Comparison of ENCODE assay signal across 8 cellular contexts in the genomic region with DNA sequence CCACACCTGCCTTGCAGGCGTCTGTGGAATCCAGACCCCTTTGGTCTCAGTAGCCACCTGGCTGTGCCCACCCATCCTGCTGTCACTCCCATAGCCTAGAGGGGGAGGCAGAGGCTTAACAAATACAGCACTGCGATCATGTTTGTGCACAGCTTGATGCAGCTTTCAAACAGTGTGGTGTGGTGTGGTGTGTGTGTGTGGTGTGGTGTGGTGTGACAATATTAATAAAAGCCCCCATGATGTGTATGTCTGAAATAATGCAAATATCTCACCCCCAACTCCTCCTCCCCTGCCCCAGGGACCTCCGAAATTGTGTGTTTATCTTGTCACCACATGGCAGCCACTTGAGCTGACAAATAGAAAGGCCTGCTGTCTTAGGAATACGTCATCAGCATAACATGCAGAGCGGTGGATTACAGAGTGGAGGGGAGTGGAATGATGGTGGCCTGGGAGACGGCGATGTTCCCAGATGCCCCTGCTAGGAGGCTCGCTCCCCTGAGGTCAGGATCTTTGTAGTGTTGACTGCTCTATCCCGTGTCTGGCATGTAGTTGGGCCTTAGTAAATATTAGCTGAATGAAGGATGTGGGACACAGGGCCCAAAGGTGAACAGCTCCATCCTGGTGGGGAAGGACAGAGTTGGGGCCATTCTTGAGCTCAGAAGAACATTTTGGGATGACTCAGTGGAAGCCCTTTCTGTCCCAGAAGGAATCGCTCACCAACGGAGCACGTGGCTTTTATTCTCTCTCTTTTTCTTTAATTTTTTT. TPM values are rescaled to one million over a fixed set of nuclear protein-coding genes. Genes with fewer than 3 reads are reported as not detected.
DNase-seq lines count a peak whose midpoint lies in the region; ATAC-seq and TF ChIP-seq lines count a peak whose summit lies in the region.

No MANE protein-coding gene starts in this region.

- ATAC-seq in activated T-cell treated with anti-CD3 and anti-CD28 coated beads, Interleukin-2, amount 50 U/mL, for 72 hours (replicated peaks in 1 of 2) = no peak
- ATAC-seq in HG02759 (IDR thresholded peaks at IDR 0.05; ENCODE audit: unreplicated experiment) = no peak
- ATAC-seq in omental fat pad (ENCODE audit: low FRiP score) = no peak

- H3K9me3 Mint-ChIP-seq in activated T-cell treated with anti-CD3 and anti-CD28 coated beads, Interleukin-2, amount 50 U/mL, for 72 hours = no peaks in the 10 kb centered on the region

- peak overlapping the region; percentile 89 to 91 for H3K4me3 Mint-ChIP-seq in activated T-cell treated with anti-CD3 and anti-CD28 coated beads, Interleukin-2, amount 50 U/mL, for 72 hours

- no peak overlapping the region for H3K27ac Mint-ChIP-seq in activated T-cell treated with anti-CD3 and anti-CD28 coated beads, Interleukin-2, amount 50 U/mL, for 72 hours

- H3K27me3 Mint-ChIP-seq in activated T-cell treated with anti-CD3 and anti-CD28 coated beads, Interleukin-2, amount 50 U/mL, for 72 hours (ENCODE audit: low read depth) = no peaks in the 10 kb centered on the region

- TF ChIP-seq POLR2A in NB4 (IDR thresholded peaks at IDR 0.05; ENCODE audit: extremely low read depth, insufficient read length) = no peak

- intact Hi-C loops in head of caudate nucleus (cut with DNase I) = loop anchor here (10.0 kb wide), 1 partner anchor 143 kb away; the partner anchor contains the start of gene GCAT

- DNase-seq in EL = peak; percentile 87
- peak; percentile 47 for DNase-seq in NB4 (ENCODE audit: low read depth)
- peak in 1 of 2 donors; percentile 30 for DNase-seq in activated T-cell treated with anti-CD3 and anti-CD28 coated beads, Interleukin-2, amount 50 U/mL, for 72 hours
- peak in 26 of 42 donors; percentile 24 to 74 (median 48) for DNase-seq in head of caudate nucleus
- peak; percentile 32 for DNase-seq in retinal pigment epithelial cell (ENCODE audit: low read depth)
- DNase-seq in inferior parietal cortex (ENCODE audit: extremely low spot score) = no peak
- no peak for DNase-seq in omental fat pad (ENCODE audit: low spot score)

- peaks cover 43% of the 10 kb centered on the region for H3K4me1 Mint-ChIP-seq in activated T-cell treated with anti-CD3 and anti-CD28 coated beads, Interleukin-2, amount 50 U/mL, for 72 hours (ENCODE audit: low read depth)

- H3K4me3 ChIP-seq in NB4 (ENCODE audit: low read depth, low read length) (peak overlapping the region; percentile 73), retinal pigment epithelial cell (ENCODE audit: low read length) (no peak overlapping the region)

- TF ChIP-seq CTCF in NB4 (IDR thresholded peaks at IDR 0.05; ENCODE audit: low read depth, low read length) (peak; percentile 30), retinal pigment epithelial cell (conservative IDR thresholded peaks at IDR 0.05; ENCODE audit: low read depth, low read length) (peak; percentile 59), omental fat pad (IDR thresholded peaks at IDR 0.05) (no peak)

- H3K36me3 Mint-ChIP-seq in activated T-cell treated with anti-CD3 and anti-CD28 coated beads, Interleukin-2, amount 50 U/mL, for 72 hours (ENCODE audit: insufficient read depth in 2 of 2) = peaks cover 0 to 2% of the 10 kb centered on the region in 2 donors

RNA-seq across cellular contexts. Expression of gene PDXP, which starts 2.8 kb away (rescaled TPM):
- 10 to 100 TPM; 14.8 to 17.2 TPM for total RNA-seq in activated T-cell treated with anti-CD3 and anti-CD28 coated beads, Interleukin-2, amount 50 U/mL, for 72 hours
- 1 to 10 TPM; 3.8 to 5.4 (median 4.3) TPM for total RNA-seq in omental fat pad

RNA-seq across cellular contexts. Expression of gene LGALS1, which starts 14.1 kb away (rescaled TPM):
- 100 to 1,000 TPM; 303 to 803 TPM for total RNA-seq in activated T-cell treated with anti-CD3 and anti-CD28 coated beads, Interleukin-2, amount 50 U/mL, for 72 hours
- 1,000 to 10,000 TPM; 1,558 to 2,934 (median 2,167) TPM for total RNA-seq in omental fat pad

RNA-seq across cellular contexts. Expression of gene SH3BP1, which starts 21.9 kb away (rescaled TPM):
- total RNA-seq in activated T-cell treated with anti-CD3 and anti-CD28 coated beads, Interleukin-2, amount 50 U/mL, for 72 hours = 100 to 1,000 TPM in 1 of 2 donors, 10 to 100 TPM in 1; 99.0 to 103 TPM
- total RNA-seq in omental fat pad = 10 to 100 TPM in 1 of 4 donors, 1 to 10 TPM in 3; 3.6 to 11.5 (median 8.2) TPM

RNA-seq across cellular contexts. Expression of gene NOL12, which starts 24.8 kb away (rescaled TPM):
- 10 to 100 TPM; 31.3 to 36.3 TPM for total RNA-seq in activated T-cell treated with anti-CD3 and anti-CD28 coated beads, Interleukin-2, amount 50 U/mL, for 72 hours
- total RNA-seq in omental fat pad = 10 to 100 TPM; 16.4 to 34.8 (median 21.4) TPM

RNA-seq across cellular contexts. Expression of gene TRIOBP, which starts 35.5 kb away (rescaled TPM):
- 10 to 100 TPM; 25.4 to 28.6 TPM for total RNA-seq in activated T-cell treated with anti-CD3 and anti-CD28 coated beads, Interleukin-2, amount 50 U/mL, for 72 hours
- total RNA-seq in omental fat pad = 100 to 1,000 TPM in 1 of 4 donors, 10 to 100 TPM in 3; 79.2 to 179 (median 82.8) TPM

Comparison
In these comparisons a context has a peak if more than half of its experiments do, and no peak if none do; other contexts are left out.
1. DNase-seq: peak in EL (single experiment), NB4 (single experiment), head of caudate nucleus (26 of 42) and retinal pigment epithelial cell (single experiment); none in inferior parietal cortex (single experiment) and omental fat pad (single experiment).
2. CTCF ChIP-seq: peak in NB4 (single experiment) and retinal pigment epithelial cell (single experiment); none in omental fat pad (0 of 3).
3. RNA of gene SH3BP1, which starts 21.9 kb away (total RNA-seq): 99.0 to 103 TPM in activated T-cell treated with anti-CD3 and anti-CD28 coated beads, Interleukin-2, amount 50 U/mL, for 72 hours; 3.6 to 11.5 TPM in omental fat pad; every median in the first group is over 4 times any median in the second.